ENCODE assay signal across 17 cellular contexts in the genomic region with DNA sequence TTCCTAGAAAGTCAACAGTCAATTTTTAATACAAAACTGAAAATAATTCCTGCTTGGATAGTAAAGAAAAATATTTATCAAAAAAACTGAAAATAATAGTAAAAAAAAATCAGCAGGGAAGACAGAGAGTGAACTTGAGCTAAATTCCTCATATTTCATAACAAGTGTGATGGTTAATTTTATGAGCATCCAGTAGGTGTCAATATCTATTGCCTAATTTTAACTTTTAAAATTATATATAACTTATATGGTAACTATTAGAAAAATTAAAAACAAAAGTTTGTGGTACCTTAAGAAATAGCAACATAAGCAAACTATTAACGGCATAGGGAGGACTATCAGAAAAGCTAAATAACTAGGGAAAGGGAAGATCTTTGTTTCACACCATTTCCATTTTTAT. TPM values are rescaled to one million over a fixed set of nuclear protein-coding genes. Genes with fewer than 3 reads are reported as not detected.
DNase-seq lines count a peak whose midpoint lies in the region; ATAC-seq and TF ChIP-seq lines count a peak whose summit lies in the region.
"Had no signal": no experiment of that assay in that cellular context is flagged by ENCODE, and none has a peak within 500 bp of the region (broad histone marks: within the 10 kb centered on the region; RNA-seq: fewer than 3 reads in every experiment).

No MANE protein-coding gene starts in this region.

- H3K27me3 ChIP-seq in DOHH2 (ENCODE audit: control insufficient read depth, low read length) (no peaks in the 10 kb centered on the region), RWPE2 (ENCODE audit: insufficient read depth, poor library complexity, severe bottlenecking) (no peaks in the 10 kb centered on the region), hepatocyte (no peaks in the 10 kb centered on the region)
- H3K27me3 ChIP-seq: brain microvascular endothelial cell, uterus had no signal

- peak; percentile 14 for TF ChIP-seq CTCF in 22Rv1 (IDR thresholded peaks at IDR 0.05)
- no peak for TF ChIP-seq CTCF in DOHH2 (IDR thresholded peaks at IDR 0.05; ENCODE audit: low read depth, low read length, poor library complexity, severe bottlenecking)
- peak; percentile 43 for TF ChIP-seq CTCF in RWPE2 (IDR thresholded peaks at IDR 0.05; ENCODE audit: poor library complexity, severe bottlenecking)
- no peak for TF ChIP-seq CTCF in hepatocyte (IDR thresholded peaks at IDR 0.05; ENCODE audit: poor library complexity)

- ATAC-seq in RWPE2 (ENCODE audit: low read depth) (no peak), HG03432 (IDR thresholded peaks at IDR 0.05; ENCODE audit: unreplicated experiment) (no peak), HG03442 (IDR thresholded peaks at IDR 0.05; ENCODE audit: unreplicated experiment) (no peak), HG02852 (IDR thresholded peaks at IDR 0.05; ENCODE audit: unreplicated experiment) (no peak)
- ATAC-seq: Panc1 had no signal

- H3K9me2 ChIP-seq in DOHH2 (replicated peaks; ENCODE audit: control insufficient read depth, low read length): no peaks in the 10 kb centered on the region
- H3K9me2 ChIP-seq in hepatocyte (replicated peaks; ENCODE audit: insufficient read depth): no peaks in the 10 kb centered on the region

- H3K4me3 ChIP-seq in DOHH2 (ENCODE audit: low read length) (peak overlapping the region; percentile 93), RWPE2 (ENCODE audit: severe bottlenecking) (no peak overlapping the region), hepatocyte (no peak overlapping the region)

- H3K36me3 ChIP-seq in DOHH2 (ENCODE audit: control insufficient read depth, low read length) (peaks cover 42% of the 10 kb centered on the region), RWPE2 (ENCODE audit: low read depth) (no peaks in the 10 kb centered on the region), hepatocyte (replicated peaks; ENCODE audit: insufficient read depth, low read depth) (no peaks in the 10 kb centered on the region)
- H3K36me3 ChIP-seq: brain microvascular endothelial cell, uterus had no signal

- DNase-seq in RWPE2 (ENCODE audit: low spot score) (no peak), hepatocyte (ENCODE audit: low spot score) (no peak), NCI-H1092 treated with DMSO at 0.1 percent for 48 hours (lab: John Stamatoyannopoulos, UW) (no peak)
- DNase-seq: brain microvascular endothelial cell; EL; NCI-H1694; stimulated activated CD4-positive, alpha-beta T cell treated with anti-CD3 and anti-CD28 coated beads, Interleukin-12 subunit alpha, Interleukin-12 subunit beta, amount 100 ng/mL, for 4 hours; substantia nigra; T-helper 9 cell; uterus had no signal

- H3K27ac ChIP-seq in 22Rv1: no peak overlapping the region
- H3K27ac ChIP-seq in DOHH2 (ENCODE audit: low read depth, low read length): no peak overlapping the region
- H3K27ac ChIP-seq in RWPE2 (ENCODE audit: poor library complexity, severe bottlenecking): no peak overlapping the region
- H3K27ac ChIP-seq in hepatocyte: no peak overlapping the region
- H3K27ac ChIP-seq: brain microvascular endothelial cell, SK-N-MC had no signal

- H3K79me2 ChIP-seq in DOHH2 (ENCODE audit: control insufficient read depth, low read length) (peaks cover 72% of the 10 kb centered on the region), hepatocyte (peaks cover 10% of the 10 kb centered on the region)

- H3K4me1 ChIP-seq in DOHH2 (ENCODE audit: control insufficient read depth, low read length) (peaks cover 46% of the 10 kb centered on the region), RWPE2 (ENCODE audit: insufficient read depth, poor library complexity, severe bottlenecking) (peaks cover 14% of the 10 kb centered on the region), hepatocyte (ENCODE audit: insufficient read depth) (peaks cover 7% of the 10 kb centered on the region)

- H3K4me2 ChIP-seq in DOHH2 (ENCODE audit: low read length) (peak overlapping the region; percentile 99), hepatocyte (peak overlapping the region; percentile 89)

- H4K20me1 ChIP-seq in DOHH2 (ENCODE audit: control insufficient read depth, insufficient read depth, low read depth, low read length) (no peaks in the 10 kb centered on the region), hepatocyte (ENCODE audit: insufficient read depth, poor library complexity, severe bottlenecking) (no peaks in the 10 kb centered on the region)

- H3F3A ChIP-seq in DOHH2 (ENCODE audit: control insufficient read depth, insufficient read depth): peaks cover 22% of the 10 kb centered on the region

- 90% methylated on average over 1 of the region's 1 CpG for WGBS in hepatocyte (ENCODE audit: low lambda C conversion rate, missing lambda C conversion rate)

- H3K9me3 ChIP-seq in DOHH2 (ENCODE audit: control insufficient read depth, insufficient read depth, low read length) (peaks cover 30% of the 10 kb centered on the region), RWPE2 (ENCODE audit: severe bottlenecking) (no peaks in the 10 kb centered on the region), hepatocyte (ENCODE audit: low read depth) (no peaks in the 10 kb centered on the region)
- H3K9me3 ChIP-seq: uterus had no signal

- H2AFZ ChIP-seq in hepatocyte: no peak overlapping the region

RNA-seq across cellular contexts. Expression of a gene that starts 2.1 kb away (rescaled TPM):
- total RNA-seq in hepatocyte: 6.4 and 9.3 TPM in 2 replicates
- polyA plus RNA-seq in hepatocyte: 6.9 and 7.2 TPM in 2 replicates

Comparison
In these comparisons a context has a peak if more than half of its experiments do, and no peak if none do; other contexts are left out.
1. CTCF ChIP-seq: peak in 22Rv1 (single experiment) and RWPE2 (single experiment); none in DOHH2 (single experiment) and hepatocyte (single experiment).